17 cellular contexts compared by ENCODE assay signal in the genomic region with DNA sequence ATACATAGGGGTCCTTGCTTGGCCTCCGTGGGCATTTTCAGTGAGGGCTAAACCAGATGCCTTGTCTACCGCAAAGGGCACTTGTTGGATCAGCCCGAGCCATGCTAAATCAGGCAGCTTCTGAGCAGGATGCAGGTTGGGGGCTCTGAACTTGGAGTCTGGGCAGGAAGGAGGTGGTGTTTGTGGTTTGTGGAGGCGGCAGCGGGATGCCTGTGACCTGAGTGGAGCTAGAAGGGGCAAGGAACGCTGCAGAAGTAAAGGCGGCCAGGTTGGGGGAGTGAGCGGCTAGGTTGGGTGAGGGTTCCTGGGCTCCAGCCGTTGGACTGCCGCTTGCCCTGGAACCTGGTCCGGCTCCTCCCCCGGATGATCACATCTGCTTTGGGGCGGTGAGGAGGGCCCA.
DNase-seq lines count a peak whose midpoint lies in the region; ATAC-seq lines count a peak whose summit lies in the region.
"Had no signal": no experiment of that assay in that cellular context is flagged by ENCODE, and none has a peak within 500 bp of the region (broad histone marks: within the 10 kb centered on the region; RNA-seq: fewer than 3 reads in every experiment).

No MANE protein-coding gene starts in this region.

- H3K36me3 Mint-ChIP-seq in activated CD4-positive, alpha-beta T cell treated with anti-CD3 and anti-CD28 coated beads, Interleukin-2, amount 10 ng/mL, durations not matched to agents 24 days and 14 days (ENCODE audit: low read depth) = no peaks in the 10 kb centered on the region
- no peaks in the 10 kb centered on the region for H3K36me3 Mint-ChIP-seq in activated naive CD8-positive, alpha-beta T cell treated with anti-CD3 and anti-CD28 coated beads, Interleukin-2, amount 10 ng/mL, durations not matched to agents 7 days and 5 days

- H3K4me1 Mint-ChIP-seq in activated CD4-positive, alpha-beta T cell treated with anti-CD3 and anti-CD28 coated beads, Interleukin-2, amount 10 ng/mL, durations not matched to agents 24 days and 14 days = peaks cover 22% of the 10 kb centered on the region
- H3K4me1 Mint-ChIP-seq in activated naive CD8-positive, alpha-beta T cell treated with anti-CD3 and anti-CD28 coated beads, Interleukin-2, amount 10 ng/mL, durations not matched to agents 7 days and 5 days = peaks cover 23% of the 10 kb centered on the region

- no peaks in the 10 kb centered on the region for H3K9me3 Mint-ChIP-seq in activated CD4-positive, alpha-beta T cell treated with anti-CD3 and anti-CD28 coated beads, Interleukin-2, amount 10 ng/mL, durations not matched to agents 24 days and 14 days
- no peaks in the 10 kb centered on the region for H3K9me3 Mint-ChIP-seq in activated naive CD8-positive, alpha-beta T cell treated with anti-CD3 and anti-CD28 coated beads, Interleukin-2, amount 10 ng/mL, durations not matched to agents 7 days and 5 days
- H3K9me3 Mint-ChIP-seq: nephron had no signal

- peak; percentile 68 for ATAC-seq in activated naive CD8-positive, alpha-beta T cell treated with anti-CD3 and anti-CD28 coated beads, Interleukin-2, amount 10 ng/mL, durations not matched to agents 7 days and 5 days (ENCODE audit: low read depth)
- ATAC-seq in HG03135 (IDR thresholded peaks at IDR 0.05; ENCODE audit: unreplicated experiment) = no peak
- ATAC-seq: A549, Panc1 had no signal

- POLR2A ChIA-PET in activated naive CD8-positive, alpha-beta T cell treated with anti-CD3 and anti-CD28 coated beads, Interleukin-2, amount 10 ng/mL, durations not matched to agents 7 days and 5 days (lab: Charles Lee) = no interaction called here

- H3K27me3 Mint-ChIP-seq in activated CD4-positive, alpha-beta T cell treated with anti-CD3 and anti-CD28 coated beads, Interleukin-2, amount 10 ng/mL, durations not matched to agents 24 days and 14 days = peaks cover 30% of the 10 kb centered on the region
- peaks cover 28% of the 10 kb centered on the region for H3K27me3 Mint-ChIP-seq in activated naive CD8-positive, alpha-beta T cell treated with anti-CD3 and anti-CD28 coated beads, Interleukin-2, amount 10 ng/mL, durations not matched to agents 7 days and 5 days

- peak; percentile 68 for DNase-seq in activated CD4-positive, alpha-beta T cell treated with anti-CD3 and anti-CD28 coated beads, Interleukin-2, amount 10 ng/mL, durations not matched to agents 24 days and 14 days
- DNase-seq in activated CD4-positive, alpha-beta T cell treated with anti-CD3 and anti-CD28 coated beads, Interleukin-2, amount 50 U/mL, for 1 hour = no peak
- DNase-seq in HK-2 (ENCODE audit: unreplicated experiment) (peak; percentile 36), renal cortical epithelial cell (ENCODE audit: low read depth) (peak; percentile 28), NCI-H510A treated with DMSO at 0.1 percent for 48 hours (lab: John Stamatoyannopoulos, UW) (no peak)
- DNase-seq in activated naive CD8-positive, alpha-beta T cell treated with anti-CD3 and anti-CD28 coated beads, Interleukin-2, amount 10 ng/mL, durations not matched to agents 7 days and 5 days = peak; percentile 50
- no peak for DNase-seq in central memory CD4-positive, alpha-beta T cell
- DNase-seq: Caco-2, NCI-H1436, NCI-H524, sigmoid colon, T-helper 9 cell, transverse colon had no signal

- intact Hi-C loops in activated CD4-positive, alpha-beta T cell treated with anti-CD3 and anti-CD28 coated beads, Interleukin-2, amount 10 ng/mL, durations not matched to agents 24 days and 14 days (cut with micrococcal nuclease) = no loop called here

- H3K4me3 Mint-ChIP-seq in activated CD4-positive, alpha-beta T cell treated with anti-CD3 and anti-CD28 coated beads, Interleukin-2, amount 10 ng/mL, durations not matched to agents 24 days and 14 days = peak overlapping the region; percentile 38
- H3K4me3 Mint-ChIP-seq in activated naive CD8-positive, alpha-beta T cell treated with anti-CD3 and anti-CD28 coated beads, Interleukin-2, amount 10 ng/mL, durations not matched to agents 7 days and 5 days = peak overlapping the region; percentile 28
- H3K4me3 Mint-ChIP-seq: nephron had no signal

- H3K27ac Mint-ChIP-seq in activated CD4-positive, alpha-beta T cell treated with anti-CD3 and anti-CD28 coated beads, Interleukin-2, amount 10 ng/mL, durations not matched to agents 24 days and 14 days = no peak overlapping the region
- H3K27ac Mint-ChIP-seq in activated naive CD8-positive, alpha-beta T cell treated with anti-CD3 and anti-CD28 coated beads, Interleukin-2, amount 10 ng/mL, durations not matched to agents 7 days and 5 days = peak overlapping the region; percentile 58
- H3K27ac Mint-ChIP-seq: nephron had no signal

Comparison
In these comparisons a context has a peak if more than half of its experiments do, and no peak if none do; other contexts are left out.
1. DNase-seq: peak in activated CD4-positive, alpha-beta T cell treated with anti-CD3 and anti-CD28 coated beads, Interleukin-2, amount 10 ng/mL, durations not matched to agents 24 days and 14 days (single experiment), HK-2 (single experiment), activated naive CD8-positive, alpha-beta T cell treated with anti-CD3 and anti-CD28 coated beads, Interleukin-2, amount 10 ng/mL, durations not matched to agents 7 days and 5 days (single experiment) and renal cortical epithelial cell (single experiment); none in activated CD4-positive, alpha-beta T cell treated with anti-CD3 and anti-CD28 coated beads, Interleukin-2, amount 50 U/mL, for 1 hour (single experiment), NCI-H510A treated with DMSO at 0.1 percent for 48 hours (single experiment) and central memory CD4-positive, alpha-beta T cell (single experiment).